In the genomic region with DNA sequence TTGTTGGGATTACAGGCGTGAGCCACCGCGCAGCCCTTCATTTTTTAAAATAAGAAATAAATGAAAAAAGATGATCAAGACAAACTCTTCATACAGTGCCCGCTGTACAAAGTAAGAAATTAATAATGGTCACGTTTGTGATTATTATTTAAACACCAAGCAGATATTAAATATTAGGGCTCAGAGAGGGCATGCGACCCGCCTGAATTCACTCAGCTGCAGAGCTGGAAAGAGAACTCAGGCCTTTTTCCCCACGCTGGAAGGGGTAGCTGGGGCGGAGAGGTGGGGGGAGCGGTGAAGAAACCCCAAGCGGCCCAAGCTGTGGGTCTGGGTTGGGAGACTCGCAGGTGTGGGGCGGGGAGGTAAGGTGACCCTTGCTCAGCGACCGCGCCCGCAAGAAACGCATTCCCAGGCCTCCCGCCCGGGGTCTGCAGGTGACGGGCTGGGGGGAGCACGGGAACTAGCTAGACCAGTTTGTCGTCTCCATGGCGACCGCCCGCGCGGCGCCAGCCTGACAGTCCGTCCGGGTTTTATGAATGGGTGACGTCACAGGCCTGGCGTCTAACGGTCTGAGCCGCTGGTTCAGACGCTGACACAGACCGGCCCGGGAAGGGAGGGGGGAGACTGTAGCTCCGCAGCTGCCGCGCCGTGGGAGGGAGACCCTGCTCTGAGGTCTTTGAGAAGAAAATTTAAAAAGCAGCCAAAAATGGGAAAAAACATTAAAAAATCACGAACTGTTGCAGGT, we compare ENCODE assay signal across 8 cellular contexts. TPM values are rescaled to one million over a fixed set of nuclear protein-coding genes. Genes with fewer than 3 reads are reported as not detected.
DNase-seq lines count a peak whose midpoint lies in the region; TF ChIP-seq lines count a peak whose summit lies in the region.

No MANE protein-coding gene starts in this region.

- H3F3A ChIP-seq in GM23248 (ENCODE audit: insufficient read depth), result peaks cover 55% of the 10 kb centered on the region
- H3F3A ChIP-seq in SK-N-SH (replicated peaks; ENCODE audit: insufficient read depth), result peaks cover 58% of the 10 kb centered on the region

- TF ChIP-seq EP300 in SK-N-SH (IDR thresholded peaks at IDR 0.05; ENCODE audit: borderline replicate concordance in 1 of 2, low read depth in 1 of 2, low read length in 1 of 2), result peak; percentile 75 to 97

- H3K4me3 Mint-ChIP-seq in Calu3 (ENCODE audit: low read depth, unreplicated experiment), result peak overlapping the region; percentile 98
- peak overlapping the region; percentile 93 for H3K4me3 Mint-ChIP-seq in activated naive CD4-positive, alpha-beta T cell treated with anti-CD3 and anti-CD28 coated beads, Interleukin-2, amount 50 U/mL, for 24 hours

- peak overlapping the region; percentile 96 for H3K27ac Mint-ChIP-seq in Calu3 (ENCODE audit: unreplicated experiment)
- H3K27ac Mint-ChIP-seq in activated naive CD4-positive, alpha-beta T cell treated with anti-CD3 and anti-CD28 coated beads, Interleukin-2, amount 50 U/mL, for 24 hours, result no peak overlapping the region

- H3K4me1 Mint-ChIP-seq in Calu3 (ENCODE audit: low read depth, unreplicated experiment), result peaks cover 33% of the 10 kb centered on the region
- H3K4me1 Mint-ChIP-seq in activated naive CD4-positive, alpha-beta T cell treated with anti-CD3 and anti-CD28 coated beads, Interleukin-2, amount 50 U/mL, for 24 hours, result peaks cover 24% of the 10 kb centered on the region

- H3K4me3 ChIP-seq in GM23248, result peak overlapping the region; percentile 98
- peak overlapping the region; percentile 80 to 96 for H3K4me3 ChIP-seq in SK-N-SH (ENCODE audit: low read depth in 2 of 2, low read length in 1 of 2)

- H3K4me2 ChIP-seq in GM23248 (ENCODE audit: unreplicated experiment), result peak overlapping the region; percentile 98
- H3K4me2 ChIP-seq in SK-N-SH, result peak overlapping the region; percentile 91

- intact Hi-C loops in Calu3 (cut with micrococcal nuclease; ENCODE audit: unreplicated experiment), result no loop called here

- H3K9me3 Mint-ChIP-seq in Calu3 (ENCODE audit: low read depth, unreplicated experiment), result no peaks in the 10 kb centered on the region
- no peaks in the 10 kb centered on the region for H3K9me3 Mint-ChIP-seq in activated naive CD4-positive, alpha-beta T cell treated with anti-CD3 and anti-CD28 coated beads, Interleukin-2, amount 50 U/mL, for 24 hours

- no peaks in the 10 kb centered on the region for H3K9me2 ChIP-seq in GM23248 (ENCODE audit: insufficient read depth)
- no peaks in the 10 kb centered on the region for H3K9me2 ChIP-seq in SK-N-SH

- POLR2A ChIA-PET in SK-N-SH (lab: Yijun Ruan, JAX), result interaction anchor here (0.6 to 5.8 kb wide), 15 partner anchors 8 to 851 kb away, joined by 3 to 110 read pairs (median 4); no protein-coding TSS in a partner anchor

- H3K9ac ChIP-seq in GM23248, result peak overlapping the region; percentile 100
- peak overlapping the region; percentile 100 for H3K9ac ChIP-seq in SK-N-SH

- BruUV-seq in Calu3 (replicated peaks; lab: Mats Ljungman, UMichigan), result no TSS peak

- H3K27me3 Mint-ChIP-seq in Calu3 (ENCODE audit: unreplicated experiment), result peaks cover 11% of the 10 kb centered on the region
- H3K27me3 Mint-ChIP-seq in activated naive CD4-positive, alpha-beta T cell treated with anti-CD3 and anti-CD28 coated beads, Interleukin-2, amount 50 U/mL, for 24 hours, result peaks cover 20% of the 10 kb centered on the region

- in situ Hi-C loops in GM23248 (cut with MboI), result no loop called here

- TF ChIP-seq CTCF in Calu3 (IDR thresholded peaks at IDR 0.05; ENCODE audit: unreplicated experiment) (no peak), SK-N-SH (IDR thresholded peaks at IDR 0.05) (no peak)

- TF ChIP-seq RAD21 in SK-N-SH (IDR thresholded peaks at IDR 0.05; ENCODE audit: low read length), result no peak

- peak overlapping the region; percentile 100 for H3K27ac ChIP-seq in GM23248
- H3K27ac ChIP-seq in SK-N-SH (ENCODE audit: low read depth in 2 of 2, low read length in 1 of 2), result peak overlapping the region; percentile 97 to 100

- WGBS in GM23248 (ENCODE audit: low coverage in 1 of 2, low lambda C conversion rate in 2 of 2, missing lambda C conversion rate in 2 of 2), 2 experiments, result 13 to 15% methylated on average over 42 to 43 of the region's 43 CpGs
- 19% methylated on average over 24 of the region's 43 CpGs for WGBS in SK-N-SH (ENCODE audit: low lambda C conversion rate)

- H3K4me1 ChIP-seq in GM23248 (ENCODE audit: insufficient read depth) (peaks cover 34% of the 10 kb centered on the region), SK-N-SH (ENCODE audit: control insufficient read depth in 1 of 2, insufficient read depth in 2 of 2, low read depth in 1 of 2, low read length in 1 of 2) (peaks cover 21 to 31% of the 10 kb centered on the region in 2 experiments)

- H2AFZ ChIP-seq in GM23248, result no peak overlapping the region
- no peak overlapping the region for H2AFZ ChIP-seq in SK-N-SH (ENCODE audit: low read depth)

- H3K79me2 ChIP-seq in GM23248 (ENCODE audit: insufficient read depth), result peaks cover 31% of the 10 kb centered on the region
- peaks cover 42% of the 10 kb centered on the region for H3K79me2 ChIP-seq in SK-N-SH (ENCODE audit: insufficient read depth)

- CTCF ChIA-PET in Calu3 (lab: Charles Lee) (interaction anchor here (0.8 to 3.7 kb wide), 12 partner anchors 8 to 119 kb away, joined by 3 to 57 read pairs (median 20); a partner anchor contains a TSS), SK-N-SH (lab: Yijun Ruan, JAX) (interaction anchor here (1.1 to 33.9 kb wide), 5 partner anchors 8 to 120 kb away, joined by 3 to 1802 read pairs (median 10); no protein-coding TSS in a partner anchor)

- H3K9me3 ChIP-seq in GM23248 (ENCODE audit: low read depth) (no peaks in the 10 kb centered on the region), SK-N-SH (no peaks in the 10 kb centered on the region)

- H3K27me3 ChIP-seq in GM23248 (replicated peaks; ENCODE audit: insufficient read depth), result no peaks in the 10 kb centered on the region
- H3K27me3 ChIP-seq in SK-N-SH (ENCODE audit: insufficient read depth), result no peaks in the 10 kb centered on the region

- H3K36me3 Mint-ChIP-seq in Calu3 (ENCODE audit: insufficient read depth, unreplicated experiment), result peaks cover 80% of the 10 kb centered on the region
- no peaks in the 10 kb centered on the region for H3K36me3 Mint-ChIP-seq in activated naive CD4-positive, alpha-beta T cell treated with anti-CD3 and anti-CD28 coated beads, Interleukin-2, amount 50 U/mL, for 24 hours

- peak; percentile 100 for DNase-seq in Calu3
- DNase-seq in GM23248, result peak; percentile 100
- DNase-seq in NCI-H1105 treated with DMSO at 0.1 percent for 48 hours (lab: John Stamatoyannopoulos, UW), result peak; percentile 99
- DNase-seq in SK-N-SH, result peak; percentile 90
- peak; percentile 89 for DNase-seq in glomerular endothelial cell (ENCODE audit: extremely low read depth, low read depth, low spot score)
- DNase-seq in non-pigmented ciliary epithelial cell (ENCODE audit: low read depth), result peak; percentile 87
- peak; percentile 94 for DNase-seq in stromal cell of bone marrow (ENCODE audit: low read depth)

- H4K20me1 ChIP-seq in GM23248 (ENCODE audit: insufficient read depth) (no peaks in the 10 kb centered on the region), SK-N-SH (ENCODE audit: insufficient read depth) (peaks cover 20% of the 10 kb centered on the region)

- H3K36me3 ChIP-seq in GM23248 (ENCODE audit: low read depth), result peaks cover 4% of the 10 kb centered on the region; the same call in 1 of the 2 replicates
- H3K36me3 ChIP-seq in SK-N-SH (replicated peaks in 1 of 2; ENCODE audit: control insufficient read depth in 1 of 2, insufficient read depth in 2 of 2, low read length in 1 of 2), result peaks cover 0 to 18% of the 10 kb centered on the region in 2 experiments

TF ChIP-seq in SK-N-SH, 30 proteins besides CTCF, POLR2A, EP300 and RAD21 (continues in another document):
- TF ChIP-seq POLR2AphosphoS5 (IDR thresholded peaks at IDR 0.05; ENCODE audit: low read depth, low read length) (peak; percentile 87), JUND (IDR thresholded peaks at IDR 0.05) (peak; percentile 64), TCF12 (IDR thresholded peaks at IDR 0.05) (peak; percentile 83), TAF1 (IDR thresholded peaks at IDR 0.05; ENCODE audit: borderline replicate concordance, low read depth, low read length) (peak; percentile 83), CHD2 (IDR thresholded peaks at IDR 0.05; ENCODE audit: low read length, partially characterized antibody) (peak; percentile 52), FOXM1 (IDR thresholded peaks at IDR 0.05; ENCODE audit: low read depth) (peak; percentile 62; the same call in 1 of the 2 replicates), FOXJ3 (CRISPR knock-in tag; IDR thresholded peaks at IDR 0.05) (no peak), SIN3A (IDR thresholded peaks at IDR 0.05; ENCODE audit: borderline replicate concordance, low read depth, low read length) (peak; percentile 86; the same call in 1 of the 2 replicates), MXI1 (IDR thresholded peaks at IDR 0.05; ENCODE audit: low read depth, low read length) (peak; percentile 86), NFIC (IDR thresholded peaks at IDR 0.05; ENCODE audit: borderline replicate concordance) (peak; percentile 28; the same call in 1 of the 2 replicates)
- TF ChIP-seq, protein P1, sequence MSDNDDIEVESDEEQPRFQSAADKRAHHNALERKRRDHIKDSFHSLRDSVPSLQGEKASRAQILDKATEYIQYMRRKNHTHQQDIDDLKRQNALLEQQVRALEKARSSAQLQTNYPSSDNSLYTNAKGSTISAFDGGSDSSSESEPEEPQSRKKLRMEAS (IDR thresholded peaks at IDR 0.05; ENCODE audit: low read depth), result peak; percentile 76

RNA-seq across cellular contexts. Expression of a gene that starts 1.1 kb away (rescaled TPM):
- total RNA-seq in Calu3 (2022) (347 and 431 TPM in 2 replicates), glomerular endothelial cell (74.3 and 145 TPM in 2 replicates)
- 583 and 780 TPM in 2 replicates for total RNA-seq in GM23248 (2014; rRNA removed; shearing (Covaris generic))
- polyA plus RNA-seq in GM23248 (2016; fragmentation: Nextera tagmentation; extraction: Ambion mirVana) (248 TPM in 2 replicates), SK-N-SH (2012; rRNA removed) (324 and 493 TPM in 2 replicates)
- polyA plus RNA-seq in SK-N-SH (2012; cell fraction: cytosol; rRNA removed), result 194 and 301 TPM in 2 replicates
- 945 and 1,537 TPM in 2 replicates for polyA plus RNA-seq in SK-N-SH (2012; cell fraction: nucleus; rRNA removed)

RNA-seq across cellular contexts. Expression of a gene that starts 33.7 kb away (rescaled TPM):
- total RNA-seq in Calu3 (2022) (not detected in 2 replicates), glomerular endothelial cell (not detected in 2 replicates)
- total RNA-seq in GM23248 (2014; rRNA removed; shearing (Covaris generic)), result not detected in 2 replicates
- polyA plus RNA-seq in GM23248 (2016; fragmentation: Nextera tagmentation; extraction: Ambion mirVana) (not detected in 2 replicates), SK-N-SH (2012; rRNA removed) (0.21 TPM in 1 of 2 replicates, not detected in the other)
- polyA plus RNA-seq in SK-N-SH (2012; cell fraction: cytosol; rRNA removed), result 0.39 TPM in 1 of 2 replicates, not detected in the other
- polyA plus RNA-seq in SK-N-SH (2012; cell fraction: nucleus; rRNA removed), result not detected in 2 replicates

Comparison
In these comparisons a context has a peak if more than half of its experiments do, and no peak if none do; other contexts are left out.
1. Peak in every context shown above with its lines: DNase-seq, H3K4me3 ChIP-seq and H3K27ac ChIP-seq.